In genomic region chr7:106119719-106120118, GRCh38 we compare ENCODE assay signal across 20 cellular contexts. TPM values are rescaled to one million over a fixed set of nuclear protein-coding genes. Genes with fewer than 3 reads are reported as not detected.
DNase-seq lines count a peak whose midpoint lies in the region; ATAC-seq, FAIRE-seq and TF ChIP-seq lines count a peak whose summit lies in the region.
"Had no signal": no experiment of that assay in that cellular context is flagged by ENCODE, and none has a peak within 500 bp of the region (broad histone marks: within the 10 kb centered on the region; RNA-seq: fewer than 3 reads in every experiment).

No MANE protein-coding gene starts in this region.

- peak; percentile 28 for DNase-seq in NCI-H146 (lab: John Stamatoyannopoulos, UW)
- no peak for DNase-seq in NCI-H146 treated with DMSO at 0.1 percent for 48 hours (lab: John Stamatoyannopoulos, UW; ENCODE audit: unreplicated experiment)
- DNase-seq in NCI-H524 (lab: John Stamatoyannopoulos, UW) = peak; percentile 52 to 81
- no peak for DNase-seq in K562 (ENCODE audit: extremely low read depth in 1 of 4, low spot score in 3 of 4)
- DNase-seq in psoas muscle = no peak
- no peak for DNase-seq in KG1 (lab: John Stamatoyannopoulos, UW)
- no peak for DNase-seq in NCI-H187 treated with DMSO at 0.1 percent for 48 hours (lab: John Stamatoyannopoulos, UW)
- DNase-seq in medulla oblongata (ENCODE audit: extremely low spot score) = no peak
- DNase-seq: CD4-positive, alpha-beta memory T cell; DND-41; Karpas-422; MM.1S; NCI-H1092 treated with DMSO at 0.1 percent for 48 hours; NCI-H1930; NCI-H446 treated with DMSO at 0.1 percent for 48 hours; NK-92 treated with Interleukin-12 subunit alpha and Interleukin-12 subunit beta, amount 100 ng/mL, for 24 hours; OCI-M1 had no signal

- TF ChIP-seq EP300 in K562 (IDR thresholded peaks at IDR 0.05; ENCODE audit: low read length) = no peak

- H3K27me3 ChIP-seq in K562 (ENCODE audit: control insufficient read depth in 2 of 2, insufficient read depth in 2 of 2, low read length in 2 of 2) (peaks cover 0 to 3% of the 10 kb centered on the region in 2 experiments; a peak in 1 of 5 replicates), psoas muscle (ENCODE audit: insufficient read depth in 3 of 3, low read length in 2 of 3) (no peaks in the 10 kb centered on the region)

- ATAC-seq in K562 (peak; percentile 46), psoas muscle (no peak)
- ATAC-seq: GM12878 had no signal

- no peaks in the 10 kb centered on the region for H3K36me3 ChIP-seq in K562 (ENCODE audit: control insufficient read depth, insufficient read depth, low read length)
- no peaks in the 10 kb centered on the region for H3K36me3 ChIP-seq in psoas muscle (ENCODE audit: insufficient read depth in 1 of 2, low read depth in 1 of 2)

- POLR2A ChIA-PET in K562 (lab: Yijun Ruan, JAX) = no interaction called here

- H3K4me3 ChIP-seq in K562 (no peak overlapping the region), psoas muscle (no peak overlapping the region)
- H3K4me3 ChIP-seq: GM12878 had no signal

- no TSS peak for BruUV-seq in K562 (replicated peaks; lab: Mats Ljungman, UMichigan)

- H2AFZ ChIP-seq in K562 (ENCODE audit: low read depth, low read length) = peak overlapping the region; percentile 64

- H3K9me3 ChIP-seq in K562 (replicated peaks; ENCODE audit: control insufficient read depth, insufficient read depth, low read depth, low read length) = no peaks in the 10 kb centered on the region
- H3K9me3 ChIP-seq in psoas muscle = no peaks in the 10 kb centered on the region

- intact Hi-C loops in K562 (cut with micrococcal nuclease) (loop anchor here (10.0 kb wide), 1 partner anchor 865 kb away; no protein-coding TSS in a partner anchor), psoas muscle (cut with DNase I) (loop anchor here in 1 of 2 donors (10.0 kb wide), 1 partner anchor 1105 kb away; the partner anchor contains the start of gene KMT2E)

- peak overlapping the region in 1 of 2 experiments; percentile 56; a peak in 1 of 4 replicates for H3K9ac ChIP-seq in K562 (ENCODE audit: insufficient read depth in 1 of 2, low read depth in 2 of 2, low read length in 2 of 2)

- no peak for TF ChIP-seq CTCF in K562 (IDR thresholded peaks at IDR 0.05 in 2 of 3, conservative IDR thresholded peaks at IDR 0.05 in 1 of 3; ENCODE audit: insufficient read depth in 2 of 3, low read depth in 1 of 3, low read length in 3 of 3)
- no peak for TF ChIP-seq CTCF in psoas muscle (IDR thresholded peaks at IDR 0.05)

- TF ChIP-seq RAD21 in K562 (CRISPR knock-in tag; conservative IDR thresholded peaks at IDR 0.05 in 1 of 2, IDR thresholded peaks at IDR 0.05 in 1 of 2) = no peak

- no peak for FAIRE-seq in K562 (lab: Jason Lieb, UNC)
- FAIRE-seq: G401.6, GM12878, GM18507 had no signal

- no peak overlapping the region for H3K4me2 ChIP-seq in K562 (ENCODE audit: insufficient read depth, low read length)

- no peaks in the 10 kb centered on the region for H3K9me1 ChIP-seq in K562 (ENCODE audit: control insufficient read depth, insufficient read depth, low read length)

- in situ Hi-C loops in K562 (cut with MboI) = no loop called here

- 37% methylated on average over 3 of the region's 3 CpGs for WGBS in K562 (ENCODE audit: insufficient coverage, low coverage, missing lambda C conversion rate)
- WGBS in psoas muscle, 3 donors = 72 to 80% (median 73%) methylated on average over 3 of the region's 3 CpGs

- no peaks in the 10 kb centered on the region for H4K20me1 ChIP-seq in K562 (replicated peaks; ENCODE audit: control insufficient read depth, insufficient read depth, low read length)

- H3K4me1 ChIP-seq in K562 (replicated peaks in 1 of 2; ENCODE audit: control insufficient read depth in 2 of 2, insufficient read depth in 2 of 2, low read length in 2 of 2) (peaks cover 0 to 3% of the 10 kb centered on the region in 2 experiments; a peak in 3 of 5 replicates), psoas muscle (peaks cover 62% of the 10 kb centered on the region)

- no peak for TF ChIP-seq POLR2A in K562 (conservative IDR thresholded peaks at IDR 0.05)

- CTCF ChIA-PET in K562 (lab: Yijun Ruan, JAX; ENCODE audit: low intra/inter-chr PET ratio) = no interaction called here

- H3K79me2 ChIP-seq in K562 (ENCODE audit: control insufficient read depth, insufficient read depth, low read length) = no peaks in the 10 kb centered on the region

- H3K27ac ChIP-seq in K562 (ENCODE audit: extremely low read depth, low read depth, low read length) = no peak overlapping the region
- peak overlapping the region; percentile 46 for H3K27ac ChIP-seq in psoas muscle

TF ChIP-seq in K562, 482 proteins besides CTCF, POLR2A, EP300 and RAD21:
- TF ChIP-seq MECOM (CRISPR knock-in tag; IDR thresholded peaks at IDR 0.05) = no peak
- no peak for TF ChIP-seq PHTF2 (CRISPR knock-in tag; IDR thresholded peaks at IDR 0.05)
- TF ChIP-seq RBM25 (IDR thresholded peaks at IDR 0.05; ENCODE audit: low read depth, low read length, severe bottlenecking) = no peak
- no peak for TF ChIP-seq ZNF778 (CRISPR knock-in tag; IDR thresholded peaks at IDR 0.05)
- TF ChIP-seq ZNF263 (CRISPR knock-in tag; IDR thresholded peaks at IDR 0.05; ENCODE audit: borderline replicate concordance) = no peak
- TF ChIP-seq, protein P1, sequence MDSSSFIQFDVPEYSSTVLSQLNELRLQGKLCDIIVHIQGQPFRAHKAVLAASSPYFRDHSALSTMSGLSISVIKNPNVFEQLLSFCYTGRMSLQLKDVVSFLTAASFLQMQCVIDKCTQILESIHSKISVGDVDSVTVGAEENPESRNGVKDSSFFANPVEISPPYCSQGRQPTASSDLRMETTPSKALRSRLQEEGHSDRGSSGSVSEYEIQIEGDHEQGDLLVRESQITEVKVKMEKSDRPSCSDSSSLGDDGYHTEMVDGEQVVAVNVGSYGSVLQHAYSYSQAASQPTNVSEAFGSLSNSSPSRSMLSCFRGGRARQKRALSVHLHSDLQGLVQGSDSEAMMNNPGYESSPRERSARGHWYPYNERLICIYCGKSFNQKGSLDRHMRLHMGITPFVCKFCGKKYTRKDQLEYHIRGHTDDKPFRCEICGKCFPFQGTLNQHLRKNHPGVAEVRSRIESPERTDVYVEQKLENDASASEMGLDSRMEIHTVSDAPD (CRISPR knock-in tag; IDR thresholded peaks at IDR 0.05) = no peak
- no peak for TF ChIP-seq ZNF584 (CRISPR knock-in tag; IDR thresholded peaks at IDR 0.05; ENCODE audit: low read depth)
- TF ChIP-seq KAT8 (IDR thresholded peaks at IDR 0.05; ENCODE audit: low read depth) = no peak

RNA-seq across cellular contexts. Expression of gene SYPL1, which starts 7.6 kb away (rescaled TPM):
- total RNA-seq in K562 (2011; cell fraction: chromatin; rRNA removed; ENCODE audit: low replicate concordance) = 58.3 and 92.7 TPM in 2 replicates
- total RNA-seq in K562 (2011; cell fraction: nucleolus; rRNA removed) = 54.4 and 68.0 TPM in 2 replicates
- 90.3 and 115 TPM in 2 replicates for total RNA-seq in K562 (2011; cell fraction: nucleoplasm; rRNA removed)
- total RNA-seq in K562 (2014; rRNA removed) (23.8 and 25.5 TPM in 2 replicates), K562 (2014; rRNA removed; fragmentation: Illumina TruSeq; extraction: Trizol) (51.3 and 58.3 TPM in 2 replicates), K562 (2015; rRNA removed; fragmentation: Illumina TruSeq; extraction: Trizol) (45.0 and 47.8 TPM in 2 replicates), K562 (2021) (70.2 and 73.4 TPM in 2 replicates), psoas muscle (100 to 1,000 TPM in 1 of 4 donors, 10 to 100 TPM in 3; 68.3 to 113 (median 80.2) TPM)
- polyA plus RNA-seq in K562 (2011; rRNA removed) (71.7 and 100 TPM in 2 replicates), K562 (2014; fragmentation: Illumina TruSeq; extraction: Trizol) (71.9 and 81.5 TPM in 2 replicates), K562 (2014; fragmentation: Nextera tagmentation; extraction: Ambion mirVana) (100 to 1,000 TPM; 171 to 214 TPM), K562 (2014; rRNA removed) (53.5 and 54.1 TPM in 2 replicates), psoas muscle (100 to 1,000 TPM in 1 of 3 donors, 10 to 100 TPM in 2; 66.3 to 110 (median 72.1) TPM)
- 41.5 and 68.5 TPM in 2 replicates for polyA plus RNA-seq in K562 (2011; cell fraction: cytosol; rRNA removed)
- polyA plus RNA-seq in K562 (2011; cell fraction: nucleus; rRNA removed) = 15.7 and 22.1 TPM in 2 replicates
- polyA plus RNA-seq in K562 (2012) = 94.6 and 111 TPM in 2 replicates
- 68.6 and 85.2 TPM in 2 replicates for polyA minus RNA-seq in K562 (2011; rRNA and poly(A)+ RNA removed)
- polyA minus RNA-seq in K562 (2011; cell fraction: cytosol; rRNA and poly(A)+ RNA removed) = 27.0 and 38.1 TPM in 2 replicates
- polyA minus RNA-seq in K562 (2011; cell fraction: nucleus; rRNA and poly(A)+ RNA removed) = 14.4 and 20.3 TPM in 2 replicates

Comparison
In these comparisons a context has a peak if more than half of its experiments do, and no peak if none do; other contexts are left out.
1. DNase-seq: peak in NCI-H146 (single experiment) and NCI-H524 (2 of 2); none in NCI-H146 treated with DMSO at 0.1 percent for 48 hours (single experiment), K562 (0 of 4), psoas muscle (0 of 2), KG1 (single experiment), NCI-H187 treated with DMSO at 0.1 percent for 48 hours (single experiment) and medulla oblongata (single experiment).